In genomic region chr5:132830436-132831094, GRCh38 we compare ENCODE assay signal across 8 cellular contexts.
DNase-seq lines count a peak whose midpoint lies in the region; ATAC-seq and TF ChIP-seq lines count a peak whose summit lies in the region.

Gene SHROOM1 (minus strand): TSS chr5:132830647. CDS start chr5:132826140, 4,507 bp downstream.

- peak within 1 kb of the TSS; percentile 48 for H3K4me3 ChIP-seq in epithelial cell of esophagus (ENCODE audit: low read length)
- H3K4me3 ChIP-seq in mucosa of rectum (ENCODE audit: low read length in 2 of 2) = peak within 1 kb of the TSS; percentile 70 to 85

- H3K27me3 Mint-ChIP-seq in T-helper 2 cell treated with Interferon-gamma antibody and Interleukin-4, amounts not matched to agents 5 μg/mL and 100 μg/mL, for 36 hours (ENCODE audit: low read depth) = peaks cover 58% of the 10 kb centered on the region

- peak within 1 kb of the TSS; percentile 81 for H3K27ac Mint-ChIP-seq in T-helper 2 cell treated with Interferon-gamma antibody and Interleukin-4, amounts not matched to agents 5 μg/mL and 100 μg/mL, for 36 hours

- no peak for TF ChIP-seq CTCF in epithelial cell of esophagus (IDR thresholded peaks at IDR 0.05; ENCODE audit: insufficient read depth, low read depth, low read length, missing control alignments)

- no peaks in the 10 kb centered on the region for H3K9me3 ChIP-seq in mucosa of rectum (ENCODE audit: control insufficient read depth in 2 of 2, low read length in 2 of 2)

- H3K27me3 ChIP-seq in mucosa of rectum (ENCODE audit: control insufficient read depth in 2 of 2, insufficient read depth in 2 of 2, low read length in 2 of 2) = no peaks in the 10 kb centered on the region

- H3K4me1 Mint-ChIP-seq in T-helper 2 cell treated with Interferon-gamma antibody and Interleukin-4, amounts not matched to agents 5 μg/mL and 100 μg/mL, for 36 hours (ENCODE audit: low read depth) = peaks cover 15% of the 10 kb centered on the region

- no peaks in the 10 kb centered on the region for H3K36me3 Mint-ChIP-seq in T-helper 2 cell treated with Interferon-gamma antibody and Interleukin-4, amounts not matched to agents 5 μg/mL and 100 μg/mL, for 36 hours (ENCODE audit: low read depth)

- ATAC-seq in GM21367 (IDR thresholded peaks at IDR 0.05; ENCODE audit: unreplicated experiment) = peak; percentile 61
- ATAC-seq in HG03565 (IDR thresholded peaks at IDR 0.05; ENCODE audit: unreplicated experiment) = peak; percentile 62

- H3K9me3 Mint-ChIP-seq in T-helper 2 cell treated with Interferon-gamma antibody and Interleukin-4, amounts not matched to agents 5 μg/mL and 100 μg/mL, for 36 hours = no peaks in the 10 kb centered on the region

- DNase-seq in NCI-H2029 (lab: John Stamatoyannopoulos, UW) (peak; percentile 43), NCI-H2029 treated with DMSO at 0.1 percent for 48 hours (lab: John Stamatoyannopoulos, UW) (no peak), epithelial cell of esophagus (ENCODE audit: low read depth) (peak; percentile 35)
- DNase-seq in T-helper 2 cell treated with Interferon-gamma antibody and Interleukin-4, amounts not matched to agents 5 μg/mL and 100 μg/mL, for 36 hours (ENCODE audit: low spot score) = peak; percentile 30
- no peak for DNase-seq in central memory CD4-positive, alpha-beta T cell

- H3K27ac ChIP-seq in mucosa of rectum (ENCODE audit: low read depth in 2 of 2, low read length in 2 of 2) = peak within 1 kb of the TSS; percentile 90 to 94

- H3K9ac ChIP-seq in mucosa of rectum (ENCODE audit: low read depth in 1 of 2, low read length in 2 of 2) = peak within 1 kb of the TSS; percentile 71 to 90

- peaks cover 0 to 8% of the 10 kb centered on the region in 2 donors for H3K36me3 ChIP-seq in mucosa of rectum (ENCODE audit: control insufficient read depth in 2 of 2, insufficient read depth in 2 of 2, low read length in 2 of 2)

- peak within 1 kb of the TSS; percentile 89 for H3K4me3 Mint-ChIP-seq in T-helper 2 cell treated with Interferon-gamma antibody and Interleukin-4, amounts not matched to agents 5 μg/mL and 100 μg/mL, for 36 hours

- peaks cover 18 to 29% of the 10 kb centered on the region in 2 donors for H3K4me1 ChIP-seq in mucosa of rectum (ENCODE audit: control insufficient read depth in 2 of 2, insufficient read depth in 2 of 2, low read length in 2 of 2)

Comparison
In these comparisons a context has a peak if more than half of its experiments do, and no peak if none do; other contexts are left out.
1. DNase-seq: peak in NCI-H2029 (single experiment), T-helper 2 cell treated with Interferon-gamma antibody and Interleukin-4, amounts not matched to agents 5 μg/mL and 100 μg/mL, for 36 hours (single experiment) and epithelial cell of esophagus (single experiment); none in NCI-H2029 treated with DMSO at 0.1 percent for 48 hours (single experiment) and central memory CD4-positive, alpha-beta T cell (single experiment).